7 cellular contexts compared by ENCODE assay signal in genomic region chrX:112841114-112841819, GRCh38. TPM values are rescaled to one million over a fixed set of nuclear protein-coding genes. Genes with fewer than 3 reads are reported as not detected.
DNase-seq lines count a peak whose midpoint lies in the region; ATAC-seq and TF ChIP-seq lines count a peak whose summit lies in the region.

No MANE protein-coding gene starts in this region.

- ATAC-seq in GM18508 (IDR thresholded peaks at IDR 0.05; ENCODE audit: insufficient read depth, unreplicated experiment) (peak; percentile 79), HG02970 (IDR thresholded peaks at IDR 0.05; ENCODE audit: low FRiP score, unreplicated experiment) (peak; percentile 97)

- DNase-seq in NCI-H187 treated with DMSO at 0.1 percent for 48 hours (lab: John Stamatoyannopoulos, UW) (peak; percentile 20), UCSD-AML1 (lab: John Stamatoyannopoulos, UW; ENCODE audit: unreplicated experiment) (peak; percentile 73), brain microvascular endothelial cell (peak; percentile 72)

- no peaks in the 10 kb centered on the region for H3K36me3 ChIP-seq in brain microvascular endothelial cell (replicated peaks)
- H3K36me3 ChIP-seq in iPS-20b (ENCODE audit: insufficient read depth, low read depth, low read length): no peaks in the 10 kb centered on the region
- H3K36me3 ChIP-seq in skeletal muscle tissue (ENCODE audit: control insufficient read depth in 3 of 3, insufficient read depth in 3 of 3, low read length in 3 of 3): peaks cover 0 to 2% (median 0%) of the 10 kb centered on the region in 3 donors

- no peaks in the 10 kb centered on the region for H3K9me3 ChIP-seq in iPS-20b (ENCODE audit: insufficient read depth, low read depth, low read length)
- peaks cover 0 to 3% (median 0%) of the 10 kb centered on the region in 3 donors for H3K9me3 ChIP-seq in skeletal muscle tissue (ENCODE audit: control insufficient read depth in 3 of 3, low read length in 3 of 3)

- no peak overlapping the region for H3K27ac ChIP-seq in brain microvascular endothelial cell
- no peak overlapping the region for H3K27ac ChIP-seq in iPS-20b (ENCODE audit: low read length)
- peak overlapping the region; percentile 85 for H3K27ac ChIP-seq in skeletal muscle tissue (ENCODE audit: low read depth, low read length)

- no peaks in the 10 kb centered on the region for H3K27me3 ChIP-seq in brain microvascular endothelial cell (replicated peaks)
- peaks cover 32% of the 10 kb centered on the region for H3K27me3 ChIP-seq in iPS-20b (ENCODE audit: insufficient read depth, low read length)
- H3K27me3 ChIP-seq in skeletal muscle tissue (ENCODE audit: control insufficient read depth in 3 of 3, insufficient read depth in 3 of 3, low read length in 3 of 3): no peaks in the 10 kb centered on the region

- H3K4me1 ChIP-seq in iPS-20b (ENCODE audit: insufficient read depth, low read length) (peaks cover 8% of the 10 kb centered on the region; the same call in 1 of the 2 replicates), skeletal muscle tissue (ENCODE audit: control insufficient read depth in 3 of 3, insufficient read depth in 3 of 3, low read length in 3 of 3) (peaks cover 0 to 5% (median 0%) of the 10 kb centered on the region in 3 donors)

- TF ChIP-seq CTCF in brain microvascular endothelial cell (IDR thresholded peaks at IDR 0.05; ENCODE audit: low read depth, low read length, missing control alignments): no peak

- in situ Hi-C loops in brain microvascular endothelial cell (cut with HindIII; ENCODE audit: low pct_ligation_motif_present, low sequenced_read_pairs): no loop called here

- H3K4me3 ChIP-seq in brain microvascular endothelial cell (ENCODE audit: low read depth, low read length): peak overlapping the region; percentile 59
- peak overlapping the region; percentile 88 for H3K4me3 ChIP-seq in iPS-20b (ENCODE audit: low read length)
- peak overlapping the region; percentile 84 to 91 (median 89) for H3K4me3 ChIP-seq in skeletal muscle tissue (ENCODE audit: low read length in 3 of 3)

- H3K9ac ChIP-seq in iPS-20b (ENCODE audit: low read depth, low read length): peak overlapping the region; percentile 77; the same call in 1 of the 2 replicates
- peak overlapping the region; percentile 70 to 85 (median 78) for H3K9ac ChIP-seq in skeletal muscle tissue (ENCODE audit: low read depth in 1 of 3, low read length in 3 of 3)

RNA-seq across cellular contexts. Expression of gene AMOT, which starts 0.6 kb away (rescaled TPM):
- total RNA-seq in skeletal muscle tissue: 30.8 TPM

Comparison
In these comparisons a context has a peak if more than half of its experiments do, and no peak if none do; other contexts are left out.
1. DNase-seq: peak in every context shown above with its lines; median percentile 73 in UCSD-AML1; 72 in brain microvascular endothelial cell; 20 in NCI-H187 treated with DMSO at 0.1 percent for 48 hours.